In the genomic region with DNA sequence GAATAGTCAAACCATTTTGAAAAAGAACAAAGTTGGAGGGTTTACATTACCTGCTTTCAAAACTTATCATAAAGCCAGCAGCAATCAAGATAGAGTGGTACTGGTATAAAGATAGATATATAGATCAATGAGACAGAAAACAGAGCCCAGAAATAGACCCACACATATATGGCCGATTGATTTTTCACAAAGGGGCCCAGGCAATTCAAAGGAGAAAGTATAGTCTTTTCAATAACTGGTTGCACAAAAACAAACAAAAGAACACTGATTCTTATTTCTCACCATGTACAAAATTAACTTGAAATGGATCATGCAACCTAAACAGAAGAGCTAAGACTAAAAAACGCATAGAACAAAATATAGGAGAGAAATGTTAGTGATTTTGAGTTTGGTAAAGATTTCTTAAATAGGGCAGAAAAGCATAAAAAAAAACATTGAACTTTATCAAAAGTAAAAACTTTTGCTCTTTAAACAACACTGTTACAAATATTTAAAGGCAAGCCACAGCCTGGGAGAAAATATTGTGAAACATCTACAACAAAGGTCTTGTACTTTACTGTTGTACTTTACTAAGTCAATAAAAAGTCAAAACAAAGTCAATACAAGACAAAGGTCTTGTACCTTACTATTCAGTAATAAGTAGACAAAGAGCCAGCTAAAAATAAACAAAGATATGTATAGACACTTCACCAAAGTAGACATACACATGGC, we compare ENCODE assay signal across 21 cellular contexts. TPM values are rescaled to one million over a fixed set of nuclear protein-coding genes. Genes with fewer than 3 reads are reported as not detected.
DNase-seq lines count a peak whose midpoint lies in the region; ATAC-seq and TF ChIP-seq lines count a peak whose summit lies in the region.
"Had no signal": no experiment of that assay in that cellular context is flagged by ENCODE, and none has a peak within 500 bp of the region (broad histone marks: within the 10 kb centered on the region; RNA-seq: fewer than 3 reads in every experiment).

No MANE protein-coding gene starts in this region.

- no peaks in the 10 kb centered on the region for H3K9me3 Mint-ChIP-seq in activated naive CD4-positive, alpha-beta T cell treated with anti-CD3 and anti-CD28 coated beads, Interleukin-2, amount 10 ng/mL, durations not matched to agents 7 days and 5 days
- H3K9me3 Mint-ChIP-seq: CD4-positive, CD25-positive, alpha-beta regulatory T cell; H9 had no signal

- WGBS in prostate gland: 41% methylated on average over 2 of the region's 2 CpGs

- peaks cover 2% of the 10 kb centered on the region for H3K36me3 Mint-ChIP-seq in activated naive CD4-positive, alpha-beta T cell treated with anti-CD3 and anti-CD28 coated beads, Interleukin-2, amount 10 ng/mL, durations not matched to agents 7 days and 5 days

- intact Hi-C loops in left colon (cut with DNase I, micrococcal nuclease) (no loop called here), prostate gland (cut with DNase I) (no loop called here)

- H3K4me1 Mint-ChIP-seq in activated naive CD4-positive, alpha-beta T cell treated with anti-CD3 and anti-CD28 coated beads, Interleukin-2, amount 10 ng/mL, durations not matched to agents 7 days and 5 days: no peaks in the 10 kb centered on the region
- H3K4me1 Mint-ChIP-seq: H9 had no signal

- DNase-seq in DMS53 treated with DMSO at 0.1 percent for 48 hours (lab: John Stamatoyannopoulos, UW; ENCODE audit: unreplicated experiment) (peak; percentile 10), RWPE2 (ENCODE audit: low spot score) (no peak), left colon (no peak), prostate gland (ENCODE audit: low spot score) (peak; percentile 21), GF-D8 (lab: John Stamatoyannopoulos, UW) (no peak)
- DNase-seq in activated naive CD4-positive, alpha-beta T cell treated with anti-CD3 and anti-CD28 coated beads, Interleukin-2, amount 10 ng/mL, durations not matched to agents 7 days and 5 days: no peak
- DNase-seq: ACHN; AML-193; Caco-2; CD4-positive, CD25-positive, alpha-beta regulatory T cell; H9; MV-4-11; NCI-H1417 treated with DMSO at 0.1 percent for 48 hours; NCI-H2029; NCI-H524; SK-N-SH had no signal

- H3K4me1 ChIP-seq in RWPE2 (ENCODE audit: insufficient read depth, poor library complexity, severe bottlenecking) (peaks cover 9% of the 10 kb centered on the region), prostate gland (replicated peaks) (no peaks in the 10 kb centered on the region)

- no peak overlapping the region for H3K27ac ChIP-seq in RWPE2 (ENCODE audit: poor library complexity, severe bottlenecking)
- peak overlapping the region in 1 of 2 donors; percentile 29 for H3K27ac ChIP-seq in prostate gland
- H3K27ac ChIP-seq: HL-60 had no signal

- H3K27ac Mint-ChIP-seq in activated naive CD4-positive, alpha-beta T cell treated with anti-CD3 and anti-CD28 coated beads, Interleukin-2, amount 10 ng/mL, durations not matched to agents 7 days and 5 days: no peak overlapping the region
- H3K27ac Mint-ChIP-seq: H9 had no signal

- TF ChIP-seq CTCF in RWPE2 (IDR thresholded peaks at IDR 0.05; ENCODE audit: poor library complexity, severe bottlenecking): no peak
- TF ChIP-seq CTCF in prostate gland (IDR thresholded peaks at IDR 0.05): no peak

- H3K4me3 ChIP-seq in RWPE2 (ENCODE audit: severe bottlenecking): no peak overlapping the region
- no peak overlapping the region for H3K4me3 ChIP-seq in prostate gland
- H3K4me3 ChIP-seq: K562 had no signal

- CTCF ChIA-PET in activated naive CD4-positive, alpha-beta T cell treated with anti-CD3 and anti-CD28 coated beads, Interleukin-2, amount 10 ng/mL, durations not matched to agents 7 days and 5 days (lab: Charles Lee): interaction anchor here (1.2 kb wide), 1 partner anchor 177 kb away, joined by 6 read pairs; no protein-coding TSS in a partner anchor

- H3K27me3 ChIP-seq in RWPE2 (ENCODE audit: insufficient read depth, poor library complexity, severe bottlenecking): no peaks in the 10 kb centered on the region
- no peaks in the 10 kb centered on the region for H3K27me3 ChIP-seq in prostate gland (replicated peaks; ENCODE audit: insufficient read depth)

- no peaks in the 10 kb centered on the region for H3K27me3 Mint-ChIP-seq in activated naive CD4-positive, alpha-beta T cell treated with anti-CD3 and anti-CD28 coated beads, Interleukin-2, amount 10 ng/mL, durations not matched to agents 7 days and 5 days
- H3K27me3 Mint-ChIP-seq: CD4-positive, CD25-positive, alpha-beta regulatory T cell had no signal

- no peak for TF ChIP-seq POLR2A in prostate gland (IDR thresholded peaks at IDR 0.05)

- peak; percentile 29; the same call in 1 of the 3 replicates for ATAC-seq in RWPE2 (ENCODE audit: low read depth)
- peak; percentile 93 for ATAC-seq in left colon
- ATAC-seq in esophagus mucosa: no peak
- ATAC-seq: K562, Panc1, Right ventricle myocardium inferior had no signal

- H3K36me3 ChIP-seq in RWPE2 (ENCODE audit: low read depth): peaks cover 4% of the 10 kb centered on the region
- no peaks in the 10 kb centered on the region for H3K36me3 ChIP-seq in prostate gland

- H3K9me3 ChIP-seq in RWPE2 (ENCODE audit: severe bottlenecking) (peaks cover 2% of the 10 kb centered on the region), prostate gland (no peaks in the 10 kb centered on the region)
- H3K9me3 ChIP-seq: Caco-2, SK-N-SH had no signal

- no peak overlapping the region for H3K4me3 Mint-ChIP-seq in activated naive CD4-positive, alpha-beta T cell treated with anti-CD3 and anti-CD28 coated beads, Interleukin-2, amount 10 ng/mL, durations not matched to agents 7 days and 5 days
- H3K4me3 Mint-ChIP-seq: CD4-positive, CD25-positive, alpha-beta regulatory T cell; H9 had no signal

RNA-seq across cellular contexts. Expression of a gene that starts 50.2 kb away (rescaled TPM):
- total RNA-seq in left colon (10 to 100 TPM in 1 of 2 donors, 1 to 10 TPM in 1; 7.1 to 10.7 TPM), prostate gland (10 to 100 TPM; 13.8 to 35.0 TPM), esophagus mucosa (5.5 TPM)

Comparison
In these comparisons a context has a peak if more than half of its experiments do, and no peak if none do; other contexts are left out.
1. DNase-seq: peak in DMS53 treated with DMSO at 0.1 percent for 48 hours (single experiment) and prostate gland (single experiment); none in RWPE2 (single experiment), left colon (0 of 2), activated naive CD4-positive, alpha-beta T cell treated with anti-CD3 and anti-CD28 coated beads, Interleukin-2, amount 10 ng/mL, durations not matched to agents 7 days and 5 days (single experiment) and GF-D8 (single experiment).